ENCODE assay signal across 9 cellular contexts in genomic region chr6:157556671-157557430, GRCh38.
DNase-seq lines count a peak whose midpoint lies in the region; ATAC-seq and TF ChIP-seq lines count a peak whose summit lies in the region.
"Had no signal": no experiment of that assay in that cellular context is flagged by ENCODE, and none has a peak within 500 bp of the region (broad histone marks: within the 10 kb centered on the region; RNA-seq: fewer than 3 reads in every experiment).

No MANE protein-coding gene starts in this region.

- H3K4me3 Mint-ChIP-seq in effector memory CD8-positive, alpha-beta T cell = peak overlapping the region in 1 of 2 donors; percentile 50
- H3K4me3 Mint-ChIP-seq in stimulated activated naive B cell treated with anti-CD40 and anti-IgM and Interleukin-4, amounts not matched to agents 10 μg/mL and 1 μg/mL and 100 μg/mL, for 72 hours = peak overlapping the region; percentile 37 to 48

- peaks cover 33 to 39% of the 10 kb centered on the region in 2 donors for H3K4me1 Mint-ChIP-seq in effector memory CD8-positive, alpha-beta T cell (ENCODE audit: low read depth in 2 of 2)
- peaks cover 63 to 86% of the 10 kb centered on the region in 2 donors for H3K4me1 Mint-ChIP-seq in stimulated activated naive B cell treated with anti-CD40 and anti-IgM and Interleukin-4, amounts not matched to agents 10 μg/mL and 1 μg/mL and 100 μg/mL, for 72 hours

- no peak for ATAC-seq in effector memory CD8-positive, alpha-beta T cell (replicated peaks)
- peak; percentile 36 to 37 for ATAC-seq in stimulated activated naive B cell treated with anti-CD40 and anti-IgM and Interleukin-4, amounts not matched to agents 10 μg/mL and 1 μg/mL and 100 μg/mL, for 72 hours (replicated peaks)
- no peak for ATAC-seq in SK-N-SH treated with all-trans-retinoic acid at 6 μM for 48 hours

- H3K27me3 Mint-ChIP-seq in effector memory CD8-positive, alpha-beta T cell = no peaks in the 10 kb centered on the region
- H3K27me3 Mint-ChIP-seq in stimulated activated naive B cell treated with anti-CD40 and anti-IgM and Interleukin-4, amounts not matched to agents 10 μg/mL and 1 μg/mL and 100 μg/mL, for 72 hours = no peaks in the 10 kb centered on the region

- no peaks in the 10 kb centered on the region for H3K9me3 Mint-ChIP-seq in effector memory CD8-positive, alpha-beta T cell
- no peaks in the 10 kb centered on the region for H3K9me3 Mint-ChIP-seq in stimulated activated naive B cell treated with anti-CD40 and anti-IgM and Interleukin-4, amounts not matched to agents 10 μg/mL and 1 μg/mL and 100 μg/mL, for 72 hours

- peak overlapping the region; percentile 59 to 81 for H3K27ac Mint-ChIP-seq in effector memory CD8-positive, alpha-beta T cell
- peak overlapping the region; percentile 86 for H3K27ac Mint-ChIP-seq in stimulated activated naive B cell treated with anti-CD40 and anti-IgM and Interleukin-4, amounts not matched to agents 10 μg/mL and 1 μg/mL and 100 μg/mL, for 72 hours

- no peaks in the 10 kb centered on the region for H3K36me3 Mint-ChIP-seq in effector memory CD8-positive, alpha-beta T cell (ENCODE audit: insufficient read depth)
- H3K36me3 Mint-ChIP-seq in stimulated activated naive B cell treated with anti-CD40 and anti-IgM and Interleukin-4, amounts not matched to agents 10 μg/mL and 1 μg/mL and 100 μg/mL, for 72 hours = peaks cover 19 to 48% of the 10 kb centered on the region in 2 donors

- DNase-seq in NCI-H2171 treated with DMSO at 0.1 percent for 48 hours (lab: John Stamatoyannopoulos, UW) (peak; percentile 22), NCI-H2171 (lab: John Stamatoyannopoulos, UW) (no peak), NCI-H2196 treated with DMSO at 0.1 percent for 48 hours (lab: John Stamatoyannopoulos, UW; ENCODE audit: unreplicated experiment) (peak; percentile 34), AG08395 (ENCODE audit: low spot score) (no peak)
- no peak for DNase-seq in effector memory CD8-positive, alpha-beta T cell
- no peak for DNase-seq in stimulated activated naive B cell treated with anti-CD40 and anti-IgM and Interleukin-4, amounts not matched to agents 10 μg/mL and 1 μg/mL and 100 μg/mL, for 72 hours
- no peak for DNase-seq in central memory CD4-positive, alpha-beta T cell
- DNase-seq: NCI-H146 had no signal

TF ChIP-seq in SK-N-SH treated with all-trans-retinoic acid at 6 μM for 48 hours, 23 proteins besides CTCF, POLR2A, EP300 and RAD21:
- TF ChIP-seq ZNF70 (CRISPR knock-in tag; IDR thresholded peaks at IDR 0.05) (no peak), ARNTL (CRISPR knock-in tag; IDR thresholded peaks at IDR 0.05; ENCODE audit: borderline replicate concordance, low read depth) (no peak), ZNF565 (CRISPR knock-in tag; conservative IDR thresholded peaks at IDR 0.05; ENCODE audit: low read depth) (no peak), GLIS3 (CRISPR knock-in tag; IDR thresholded peaks at IDR 0.05) (no peak), ZC3H10 (CRISPR knock-in tag; IDR thresholded peaks at IDR 0.05) (no peak), ZFP30 (CRISPR knock-in tag; IDR thresholded peaks at IDR 0.05) (no peak), TCF4 (CRISPR knock-in tag; IDR thresholded peaks at IDR 0.05; ENCODE audit: borderline replicate concordance) (no peak), OSR1 (CRISPR knock-in tag; IDR thresholded peaks at IDR 0.05) (no peak), PPARA (CRISPR knock-in tag; IDR thresholded peaks at IDR 0.05; ENCODE audit: borderline replicate concordance) (no peak), ZNF8 (CRISPR knock-in tag; IDR thresholded peaks at IDR 0.05) (no peak), RARB (CRISPR knock-in tag; IDR thresholded peaks at IDR 0.05) (no peak), ZFP3 (CRISPR knock-in tag; IDR thresholded peaks at IDR 0.05) (no peak), ESRRG (CRISPR knock-in tag; IDR thresholded peaks at IDR 0.05) (no peak), PATZ1 (CRISPR knock-in tag; IDR thresholded peaks at IDR 0.05; ENCODE audit: borderline replicate concordance) (no peak), CSRNP3 (CRISPR knock-in tag; IDR thresholded peaks at IDR 0.05) (no peak), POU6F1 (CRISPR knock-in tag; IDR thresholded peaks at IDR 0.05; ENCODE audit: borderline replicate concordance, low read depth) (no peak), BACH2 (CRISPR knock-in tag; IDR thresholded peaks at IDR 0.05; ENCODE audit: borderline replicate concordance) (no peak), ISL1 (CRISPR knock-in tag; IDR thresholded peaks at IDR 0.05) (no peak), CREB5 (CRISPR knock-in tag; IDR thresholded peaks at IDR 0.05; ENCODE audit: low read depth) (no peak)
- TF ChIP-seq, protein P1, sequence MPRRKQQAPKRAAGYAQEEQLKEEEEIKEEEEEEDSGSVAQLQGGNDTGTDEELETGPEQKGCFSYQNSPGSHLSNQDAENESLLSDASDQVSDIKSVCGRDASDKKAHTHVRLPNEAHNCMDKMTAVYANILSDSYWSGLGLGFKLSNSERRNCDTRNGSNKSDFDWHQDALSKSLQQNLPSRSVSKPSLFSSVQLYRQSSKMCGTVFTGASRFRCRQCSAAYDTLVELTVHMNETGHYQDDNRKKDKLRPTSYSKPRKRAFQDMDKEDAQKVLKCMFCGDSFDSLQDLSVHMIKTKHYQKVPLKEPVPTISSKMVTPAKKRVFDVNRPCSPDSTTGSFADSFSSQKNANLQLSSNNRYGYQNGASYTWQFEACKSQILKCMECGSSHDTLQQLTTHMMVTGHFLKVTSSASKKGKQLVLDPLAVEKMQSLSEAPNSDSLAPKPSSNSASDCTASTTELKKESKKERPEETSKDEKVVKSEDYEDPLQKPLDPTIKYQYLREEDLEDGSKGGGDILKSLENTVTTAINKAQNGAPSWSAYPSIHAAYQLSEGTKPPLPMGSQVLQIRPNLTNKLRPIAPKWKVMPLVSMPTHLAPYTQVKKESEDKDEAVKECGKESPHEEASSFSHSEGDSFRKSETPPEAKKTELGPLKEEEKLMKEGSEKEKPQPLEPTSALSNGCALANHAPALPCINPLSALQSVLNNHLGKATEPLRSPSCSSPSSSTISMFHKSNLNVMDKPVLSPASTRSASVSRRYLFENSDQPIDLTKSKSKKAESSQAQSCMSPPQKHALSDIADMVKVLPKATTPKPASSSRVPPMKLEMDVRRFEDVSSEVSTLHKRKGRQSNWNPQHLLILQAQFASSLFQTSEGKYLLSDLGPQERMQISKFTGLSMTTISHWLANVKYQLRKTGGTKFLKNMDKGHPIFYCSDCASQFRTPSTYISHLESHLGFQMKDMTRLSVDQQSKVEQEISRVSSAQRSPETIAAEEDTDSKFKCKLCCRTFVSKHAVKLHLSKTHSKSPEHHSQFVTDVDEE (CRISPR knock-in tag; IDR thresholded peaks at IDR 0.05) = no peak
TF ChIP-seq in SK-N-SH treated with all-trans-retinoic acid at 6 μM for 48 hours: peak in this region for 0.

Comparison
In these comparisons a context has a peak if more than half of its experiments do, and no peak if none do; other contexts are left out.
1. DNase-seq: peak in NCI-H2171 treated with DMSO at 0.1 percent for 48 hours (single experiment) and NCI-H2196 treated with DMSO at 0.1 percent for 48 hours (single experiment); none in NCI-H2171 (single experiment), effector memory CD8-positive, alpha-beta T cell (0 of 3), stimulated activated naive B cell treated with anti-CD40 and anti-IgM and Interleukin-4, amounts not matched to agents 10 μg/mL and 1 μg/mL and 100 μg/mL, for 72 hours (single experiment), AG08395 (single experiment) and central memory CD4-positive, alpha-beta T cell (single experiment).
2. ATAC-seq: peak in stimulated activated naive B cell treated with anti-CD40 and anti-IgM and Interleukin-4, amounts not matched to agents 10 μg/mL and 1 μg/mL and 100 μg/mL, for 72 hours (2 of 2); none in effector memory CD8-positive, alpha-beta T cell (single experiment) and SK-N-SH treated with all-trans-retinoic acid at 6 μM for 48 hours (single experiment).